Comparison of ENCODE assay signal across 9 cellular contexts in the genomic region with DNA sequence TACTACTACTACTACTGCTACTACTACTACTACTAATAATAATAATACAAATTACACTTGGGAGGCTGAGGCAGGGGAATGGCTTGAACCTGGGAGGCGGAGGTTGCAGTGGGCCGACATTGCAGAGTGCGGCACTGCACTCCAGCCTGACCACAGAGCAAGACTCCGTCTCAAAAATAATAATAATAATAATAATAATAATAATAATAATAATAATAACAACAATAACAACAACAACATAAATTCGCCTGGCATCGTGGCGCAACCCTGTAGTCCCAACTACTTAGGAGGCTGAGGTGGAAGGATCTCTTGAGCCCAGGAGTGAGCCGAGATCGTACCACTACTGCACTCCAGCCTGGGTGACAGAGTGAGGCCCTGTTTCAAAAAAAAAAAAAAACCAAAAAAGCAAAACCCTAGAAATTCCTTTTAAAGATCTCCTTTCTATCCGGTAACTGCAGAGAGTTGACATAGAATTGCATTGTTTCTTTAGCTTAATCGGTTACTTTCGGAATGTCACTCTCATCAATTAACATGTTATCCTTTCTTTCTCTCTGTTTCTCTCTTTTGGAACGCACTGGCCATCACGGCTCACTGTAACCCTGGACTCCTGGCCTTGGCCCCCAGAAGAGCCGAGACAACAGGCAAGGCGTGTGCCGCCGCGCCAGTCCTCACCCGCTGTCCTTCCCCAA. TPM values are rescaled to one million over a fixed set of nuclear protein-coding genes. Genes with fewer than 3 reads are reported as not detected.
DNase-seq lines count a peak whose midpoint lies in the region; ATAC-seq, FAIRE-seq and TF ChIP-seq lines count a peak whose summit lies in the region.
"Had no signal": no experiment of that assay in that cellular context is flagged by ENCODE, and none has a peak within 500 bp of the region (broad histone marks: within the 10 kb centered on the region; RNA-seq: fewer than 3 reads in every experiment).

No MANE protein-coding gene starts in this region.

- no peak for TF ChIP-seq CTCF in SU-DHL-6 (IDR thresholded peaks at IDR 0.05; ENCODE audit: insufficient read depth, low read length, poor library complexity, severe bottlenecking)
- TF ChIP-seq CTCF in fibroblast of villous mesenchyme (IDR thresholded peaks at IDR 0.05; ENCODE audit: insufficient read depth, low read depth, low read length): no peak
- no peak for TF ChIP-seq CTCF in gastrocnemius medialis (IDR thresholded peaks at IDR 0.05 in 4 of 5, conservative IDR thresholded peaks at IDR 0.05 in 1 of 5)

- TF ChIP-seq POLR2A in gastrocnemius medialis (IDR thresholded peaks at IDR 0.05): no peak
- no peak for TF ChIP-seq POLR2A in GM12891 (IDR thresholded peaks at IDR 0.05; ENCODE audit: low read depth, low read length)

- peak overlapping the region; percentile 96 for H2AFZ ChIP-seq in SU-DHL-6 (ENCODE audit: low read depth, low read length, severe bottlenecking)

- no peaks in the 10 kb centered on the region for H4K20me1 ChIP-seq in SU-DHL-6 (ENCODE audit: low read depth, low read length)

- DNase-seq in fibroblast of villous mesenchyme (ENCODE audit: low read depth) (no peak), gastrocnemius medialis (no peak), NCI-H524 treated with DMSO at 0.1 percent for 48 hours (lab: John Stamatoyannopoulos, UW) (no peak), GM12891 (ENCODE audit: insufficient read length, low spot score) (no peak)
- DNase-seq: effector CD8-positive, alpha-beta T cell had no signal

- peak; percentile 3 for ATAC-seq in GM21528 (IDR thresholded peaks at IDR 0.05; ENCODE audit: low FRiP score, unreplicated experiment)
- ATAC-seq in gastrocnemius medialis: no peak
- ATAC-seq in HG03175 (IDR thresholded peaks at IDR 0.05; ENCODE audit: unreplicated experiment): no peak
- ATAC-seq in HG02852 (IDR thresholded peaks at IDR 0.05; ENCODE audit: unreplicated experiment): no peak

- no peaks in the 10 kb centered on the region for H3K9me2 ChIP-seq in SU-DHL-6 (replicated peaks; ENCODE audit: insufficient read depth, low read length)

- H3K27me3 ChIP-seq in SU-DHL-6 (ENCODE audit: low read length): no peaks in the 10 kb centered on the region
- no peaks in the 10 kb centered on the region for H3K27me3 ChIP-seq in gastrocnemius medialis

- H3K9ac ChIP-seq in SU-DHL-6 (ENCODE audit: low read length): peak overlapping the region; percentile 55

- no peaks in the 10 kb centered on the region for H3K79me2 ChIP-seq in SU-DHL-6 (ENCODE audit: insufficient read depth, low read length)

- intact Hi-C loops in gastrocnemius medialis (cut with DNase I; ENCODE audit: low total_unique reads): loop anchor here (1.0 to 5.0 kb wide), 2 partner anchors 49 to 77 kb away; a partner anchor contains a TSS

- H3K4me1 ChIP-seq in gastrocnemius medialis: peaks cover 17 to 21% of the 10 kb centered on the region in 2 donors

- H3K4me3 ChIP-seq in SU-DHL-6 (ENCODE audit: insufficient read depth, low read length, poor library complexity, severe bottlenecking): peak overlapping the region; percentile 62
- peak overlapping the region; percentile 69 for H3K4me3 ChIP-seq in fibroblast of villous mesenchyme (ENCODE audit: low read depth, low read length)
- H3K4me3 ChIP-seq in gastrocnemius medialis: peak overlapping the region; percentile 63 to 96 (median 77)

- H3K9me3 ChIP-seq in SU-DHL-6 (ENCODE audit: insufficient read depth, low read length): no peaks in the 10 kb centered on the region
- no peaks in the 10 kb centered on the region for H3K9me3 ChIP-seq in gastrocnemius medialis

- in situ Hi-C loops in gastrocnemius medialis (cut with MboI; ENCODE audit: low sequenced_read_pairs in 4 of 4): loop anchor here in 1 of 4 donors (10.0 kb wide), 1 partner anchor 134 kb away; a partner anchor contains a TSS

- H3K36me3 ChIP-seq in SU-DHL-6 (ENCODE audit: low read length) (no peaks in the 10 kb centered on the region), gastrocnemius medialis (peaks cover 0 to 17% of the 10 kb centered on the region in 2 donors)

- FAIRE-seq in GM12891 (lab: Jason Lieb, UNC): no peak

- H3K27ac ChIP-seq in SU-DHL-6 (ENCODE audit: low read depth, low read length) (no peak overlapping the region), gastrocnemius medialis (peak overlapping the region; percentile 96 to 100 (median 100))

- no peaks in the 10 kb centered on the region; the same call in 1 of the 2 replicates for H3F3A ChIP-seq in SU-DHL-6 (ENCODE audit: insufficient read depth)

- H3K4me2 ChIP-seq in SU-DHL-6 (ENCODE audit: low read depth, low read length, poor library complexity, severe bottlenecking): peak overlapping the region; percentile 83

TF ChIP-seq in GM12891, 5 proteins besides CTCF, POLR2A, EP300 and RAD21:
- no peak for TF ChIP-seq PAX5 (IDR thresholded peaks at IDR 0.05; ENCODE audit: insufficient read depth, low read length, severe bottlenecking)
- no peak for TF ChIP-seq POU2F2 (IDR thresholded peaks at IDR 0.05; ENCODE audit: low read depth, low read length)
- no peak for TF ChIP-seq SPI1 (IDR thresholded peaks at IDR 0.05; ENCODE audit: low read depth, low read length)
- TF ChIP-seq TAF1 (IDR thresholded peaks at IDR 0.05; ENCODE audit: low read depth, low read length): no peak
- TF ChIP-seq POLR2AphosphoS5 (IDR thresholded peaks at IDR 0.05; ENCODE audit: low read depth, low read length): no peak

RNA-seq across cellular contexts. Expression of a gene that starts 1.0 kb away (rescaled TPM):
- total RNA-seq in fibroblast of villous mesenchyme (14.5 and 16.0 TPM in 2 replicates), gastrocnemius medialis (100 to 1,000 TPM; 107 to 147 (median 143) TPM)
- 6.1 TPM for polyA plus RNA-seq in GM12891 (2012; ENCODE audit: low read depth, missing spikeins)

RNA-seq across cellular contexts. Expression of a gene that starts 49.2 kb away (rescaled TPM):
- total RNA-seq in fibroblast of villous mesenchyme (18.1 and 26.1 TPM in 2 replicates), gastrocnemius medialis (10 to 100 TPM; 22.4 to 29.7 (median 27.9) TPM)
- 20.9 TPM for polyA plus RNA-seq in GM12891 (2012; ENCODE audit: low read depth, missing spikeins)
